ENCODE assay signal across 1 cellular context in the genomic region with DNA sequence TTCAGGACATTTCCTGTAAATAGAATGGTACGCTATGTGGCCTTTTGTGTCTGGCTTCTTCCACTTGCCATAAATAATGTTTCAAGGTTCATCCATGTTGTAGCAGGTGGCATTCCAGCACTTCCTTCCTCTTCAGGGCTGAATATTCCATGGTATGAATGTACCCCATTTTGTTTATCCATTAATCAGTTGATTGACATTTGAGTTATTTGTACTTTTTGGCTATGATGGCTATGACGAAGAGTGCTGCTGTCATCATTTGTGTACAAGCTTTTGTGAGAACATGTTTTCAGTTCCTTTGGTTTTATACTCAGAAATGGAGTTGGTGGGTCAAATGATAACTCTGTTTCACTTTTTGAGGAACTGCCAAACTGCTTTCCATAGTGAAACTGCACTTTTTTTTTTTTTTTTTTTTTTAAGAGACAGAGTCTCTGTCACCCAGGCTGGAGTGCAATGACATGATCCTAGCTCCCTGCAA.
A peak's percentile ranks its signal among the peaks of the same experiment; 100 is the strongest.
TF ChIP-seq lines count a peak whose summit lies in the region.

No MANE protein-coding gene starts in this region.

TF ChIP-seq in GM12878, 131 proteins besides CTCF, POLR2A, EP300 and RAD21 (continued from another document):
- TF ChIP-seq, protein P1, sequence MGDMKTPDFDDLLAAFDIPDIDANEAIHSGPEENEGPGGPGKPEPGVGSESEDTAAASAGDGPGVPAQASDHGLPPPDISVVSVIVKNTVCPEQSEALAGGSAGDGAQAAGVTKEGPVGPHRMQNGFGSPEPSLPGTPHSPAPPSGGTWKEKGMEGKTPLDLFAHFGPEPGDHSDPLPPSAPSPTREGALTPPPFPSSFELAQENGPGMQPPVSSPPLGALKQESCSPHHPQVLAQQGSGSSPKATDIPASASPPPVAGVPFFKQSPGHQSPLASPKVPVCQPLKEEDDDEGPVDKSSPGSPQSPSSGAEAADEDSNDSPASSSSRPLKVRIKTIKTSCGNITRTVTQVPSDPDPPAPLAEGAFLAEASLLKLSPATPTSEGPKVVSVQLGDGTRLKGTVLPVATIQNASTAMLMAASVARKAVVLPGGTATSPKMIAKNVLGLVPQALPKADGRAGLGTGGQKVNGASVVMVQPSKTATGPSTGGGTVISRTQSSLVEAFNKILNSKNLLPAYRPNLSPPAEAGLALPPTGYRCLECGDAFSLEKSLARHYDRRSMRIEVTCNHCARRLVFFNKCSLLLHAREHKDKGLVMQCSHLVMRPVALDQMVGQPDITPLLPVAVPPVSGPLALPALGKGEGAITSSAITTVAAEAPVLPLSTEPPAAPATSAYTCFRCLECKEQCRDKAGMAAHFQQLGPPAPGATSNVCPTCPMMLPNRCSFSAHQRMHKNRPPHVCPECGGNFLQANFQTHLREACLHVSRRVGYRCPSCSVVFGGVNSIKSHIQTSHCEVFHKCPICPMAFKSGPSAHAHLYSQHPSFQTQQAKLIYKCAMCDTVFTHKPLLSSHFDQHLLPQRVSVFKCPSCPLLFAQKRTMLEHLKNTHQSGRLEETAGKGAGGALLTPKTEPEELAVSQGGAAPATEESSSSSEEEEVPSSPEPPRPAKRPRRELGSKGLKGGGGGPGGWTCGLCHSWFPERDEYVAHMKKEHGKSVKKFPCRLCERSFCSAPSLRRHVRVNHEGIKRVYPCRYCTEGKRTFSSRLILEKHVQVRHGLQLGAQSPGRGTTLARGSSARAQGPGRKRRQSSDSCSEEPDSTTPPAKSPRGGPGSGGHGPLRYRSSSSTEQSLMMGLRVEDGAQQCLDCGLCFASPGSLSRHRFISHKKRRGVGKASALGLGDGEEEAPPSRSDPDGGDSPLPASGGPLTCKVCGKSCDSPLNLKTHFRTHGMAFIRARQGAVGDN (IDR thresholded peaks at IDR 0.05), result no peak; the same call in 1 of the 2 replicates
- TF ChIP-seq CEBPB (IDR thresholded peaks at IDR 0.05; ENCODE audit: borderline replicate concordance in 1 of 2, low read depth in 2 of 2, low read length in 2 of 2) (no peak), JUNB (IDR thresholded peaks at IDR 0.05) (peak; percentile 93), ZSCAN29 (IDR thresholded peaks at IDR 0.05) (no peak), MEF2A (IDR thresholded peaks at IDR 0.05; ENCODE audit: insufficient read depth, low read depth, low read length) (0 out of 2 replicates have a peak, but pooled peaks have one; percentile 44), MTA2 (IDR thresholded peaks at IDR 0.05; ENCODE audit: low read depth) (peak; percentile 85), FOXK2 (IDR thresholded peaks at IDR 0.05) (no peak), SP1 (IDR thresholded peaks at IDR 0.05; ENCODE audit: low read depth, low read length) (peak; percentile 38)
- TF ChIP-seq, protein P2, sequence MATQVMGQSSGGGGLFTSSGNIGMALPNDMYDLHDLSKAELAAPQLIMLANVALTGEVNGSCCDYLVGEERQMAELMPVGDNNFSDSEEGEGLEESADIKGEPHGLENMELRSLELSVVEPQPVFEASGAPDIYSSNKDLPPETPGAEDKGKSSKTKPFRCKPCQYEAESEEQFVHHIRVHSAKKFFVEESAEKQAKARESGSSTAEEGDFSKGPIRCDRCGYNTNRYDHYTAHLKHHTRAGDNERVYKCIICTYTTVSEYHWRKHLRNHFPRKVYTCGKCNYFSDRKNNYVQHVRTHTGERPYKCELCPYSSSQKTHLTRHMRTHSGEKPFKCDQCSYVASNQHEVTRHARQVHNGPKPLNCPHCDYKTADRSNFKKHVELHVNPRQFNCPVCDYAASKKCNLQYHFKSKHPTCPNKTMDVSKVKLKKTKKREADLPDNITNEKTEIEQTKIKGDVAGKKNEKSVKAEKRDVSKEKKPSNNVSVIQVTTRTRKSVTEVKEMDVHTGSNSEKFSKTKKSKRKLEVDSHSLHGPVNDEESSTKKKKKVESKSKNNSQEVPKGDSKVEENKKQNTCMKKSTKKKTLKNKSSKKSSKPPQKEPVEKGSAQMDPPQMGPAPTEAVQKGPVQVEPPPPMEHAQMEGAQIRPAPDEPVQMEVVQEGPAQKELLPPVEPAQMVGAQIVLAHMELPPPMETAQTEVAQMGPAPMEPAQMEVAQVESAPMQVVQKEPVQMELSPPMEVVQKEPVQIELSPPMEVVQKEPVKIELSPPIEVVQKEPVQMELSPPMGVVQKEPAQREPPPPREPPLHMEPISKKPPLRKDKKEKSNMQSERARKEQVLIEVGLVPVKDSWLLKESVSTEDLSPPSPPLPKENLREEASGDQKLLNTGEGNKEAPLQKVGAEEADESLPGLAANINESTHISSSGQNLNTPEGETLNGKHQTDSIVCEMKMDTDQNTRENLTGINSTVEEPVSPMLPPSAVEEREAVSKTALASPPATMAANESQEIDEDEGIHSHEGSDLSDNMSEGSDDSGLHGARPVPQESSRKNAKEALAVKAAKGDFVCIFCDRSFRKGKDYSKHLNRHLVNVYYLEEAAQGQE (IDR thresholded peaks at IDR 0.05; ENCODE audit: low read depth, low read length), result no peak
- TF ChIP-seq, protein P3, sequence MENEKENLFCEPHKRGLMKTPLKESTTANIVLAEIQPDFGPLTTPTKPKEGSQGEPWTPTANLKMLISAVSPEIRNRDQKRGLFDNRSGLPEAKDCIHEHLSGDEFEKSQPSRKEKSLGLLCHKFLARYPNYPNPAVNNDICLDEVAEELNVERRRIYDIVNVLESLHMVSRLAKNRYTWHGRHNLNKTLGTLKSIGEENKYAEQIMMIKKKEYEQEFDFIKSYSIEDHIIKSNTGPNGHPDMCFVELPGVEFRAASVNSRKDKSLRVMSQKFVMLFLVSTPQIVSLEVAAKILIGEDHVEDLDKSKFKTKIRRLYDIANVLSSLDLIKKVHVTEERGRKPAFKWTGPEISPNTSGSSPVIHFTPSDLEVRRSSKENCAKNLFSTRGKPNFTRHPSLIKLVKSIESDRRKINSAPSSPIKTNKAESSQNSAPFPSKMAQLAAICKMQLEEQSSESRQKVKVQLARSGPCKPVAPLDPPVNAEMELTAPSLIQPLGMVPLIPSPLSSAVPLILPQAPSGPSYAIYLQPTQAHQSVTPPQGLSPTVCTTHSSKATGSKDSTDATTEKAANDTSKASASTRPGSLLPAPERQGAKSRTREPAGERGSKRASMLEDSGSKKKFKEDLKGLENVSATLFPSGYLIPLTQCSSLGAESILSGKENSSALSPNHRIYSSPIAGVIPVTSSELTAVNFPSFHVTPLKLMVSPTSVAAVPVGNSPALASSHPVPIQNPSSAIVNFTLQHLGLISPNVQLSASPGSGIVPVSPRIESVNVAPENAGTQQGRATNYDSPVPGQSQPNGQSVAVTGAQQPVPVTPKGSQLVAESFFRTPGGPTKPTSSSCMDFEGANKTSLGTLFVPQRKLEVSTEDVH (IDR thresholded peaks at IDR 0.05; ENCODE audit: low read depth, partially characterized antibody), result peak; percentile 46
